In genomic region chr2:17353268-17353667, GRCh38 we compare ENCODE assay signal across 24 cellular contexts.
"Had no signal": no experiment of that assay in that cellular context is flagged by ENCODE, and none has a peak within 500 bp of the region (broad histone marks: within the 10 kb centered on the region; RNA-seq: fewer than 3 reads in every experiment).

No MANE protein-coding gene starts in this region.

- H3K9me3 Mint-ChIP-seq: activated T-helper 17 cell treated with anti-CD3 and anti-CD28 coated beads, Interleukin-2, amount 50 U/mL, for 72 hours; dendritic cell treated with granulocyte-macrophage colony-stimulating factor and Interleukin-4, amounts not matched to agents 40 ng/mL and 50 ng/mL, for 4 days had no signal

- H3K79me2 ChIP-seq: hepatocyte had no signal

- H3K4me3 Mint-ChIP-seq: activated T-cell treated with anti-CD3 and anti-CD28 coated beads, Interleukin-2, amount 50 U/mL, for 24 hours; activated T-helper 17 cell treated with anti-CD3 and anti-CD28 coated beads, Interleukin-2, amount 50 U/mL, for 72 hours; dendritic cell treated with granulocyte-macrophage colony-stimulating factor and Interleukin-4, amounts not matched to agents 40 ng/mL and 50 ng/mL, for 4 days; immature natural killer cell; memory B cell; nephron progenitor cell; WTC11 had no signal

- H3K36me3 ChIP-seq: brain microvascular endothelial cell, prostate gland, thyroid gland, upper lobe of right lung had no signal

- H3K4me2 ChIP-seq: hepatocyte had no signal

- H2AFZ ChIP-seq: hepatocyte had no signal

- H3K4me1 ChIP-seq: prostate gland, thyroid gland, upper lobe of right lung had no signal

- H3K9me3 ChIP-seq: mucosa of descending colon, prostate gland, thyroid gland, upper lobe of right lung had no signal

- H3K4me3 ChIP-seq: hepatocyte, mucosa of descending colon, prostate gland, thyroid gland, upper lobe of right lung had no signal

- H3K4me1 Mint-ChIP-seq: activated T-helper 17 cell treated with anti-CD3 and anti-CD28 coated beads, Interleukin-2, amount 50 U/mL, for 72 hours; immature natural killer cell; memory B cell; nephron progenitor cell; WTC11 had no signal

- H3K27me3 Mint-ChIP-seq: activated T-cell treated with anti-CD3 and anti-CD28 coated beads, Interleukin-2, amount 50 U/mL, for 24 hours; activated T-helper 17 cell treated with anti-CD3 and anti-CD28 coated beads, Interleukin-2, amount 50 U/mL, for 72 hours; dendritic cell treated with granulocyte-macrophage colony-stimulating factor and Interleukin-4, amounts not matched to agents 40 ng/mL and 50 ng/mL, for 4 days had no signal

- H3K36me3 Mint-ChIP-seq: activated naive CD4-positive, alpha-beta T cell treated with anti-CD3 and anti-CD28 coated beads, Interleukin-2, amount 50 U/mL, for 72 hours; immature natural killer cell; memory B cell; WTC11 had no signal

- H3K27ac ChIP-seq: brain microvascular endothelial cell, hepatocyte, prostate gland, thyroid gland, upper lobe of right lung had no signal

- H3K27me3 ChIP-seq: brain microvascular endothelial cell, hepatocyte, thyroid gland, upper lobe of right lung had no signal

- DNase-seq: activated CD8-positive, alpha-beta memory T cell treated with anti-CD3 and anti-CD28 coated beads for 24 hours; activated CD8-positive, alpha-beta memory T cell treated with anti-CD3 and anti-CD28 coated beads, Interleukin-2, amount 50 U/mL, for 4 hours; activated T-cell treated with anti-CD3 and anti-CD28 coated beads, Interleukin-2, amount 50 U/mL, for 24 hours; aorta; brain microvascular endothelial cell; caudate nucleus; effector CD4-positive, alpha-beta T cell; foreskin melanocyte; immature natural killer cell; mucosa of descending colon; nephron progenitor cell; stimulated activated CD4-positive, alpha-beta T cell treated with anti-CD3 and anti-CD28 coated beads, Interleukin-4, amount 100 ng/mL, for 24 hours; stimulated activated naive CD4-positive, alpha-beta T cell treated with Interleukin-2 at 50 U/mL for 16 hours; T-helper 1 cell; T1000; thyroid gland; upper lobe of right lung had no signal

- H3K27ac Mint-ChIP-seq: activated naive CD4-positive, alpha-beta T cell treated with anti-CD3 and anti-CD28 coated beads, Interleukin-2, amount 50 U/mL, for 72 hours; activated T-cell treated with anti-CD3 and anti-CD28 coated beads, Interleukin-2, amount 50 U/mL, for 24 hours; activated T-helper 17 cell treated with anti-CD3 and anti-CD28 coated beads, Interleukin-2, amount 50 U/mL, for 72 hours; dendritic cell treated with granulocyte-macrophage colony-stimulating factor and Interleukin-4, amounts not matched to agents 40 ng/mL and 50 ng/mL, for 4 days; immature natural killer cell; memory B cell; WTC11 had no signal
